ENCODE assay signal across 11 cellular contexts in the genomic region with DNA sequence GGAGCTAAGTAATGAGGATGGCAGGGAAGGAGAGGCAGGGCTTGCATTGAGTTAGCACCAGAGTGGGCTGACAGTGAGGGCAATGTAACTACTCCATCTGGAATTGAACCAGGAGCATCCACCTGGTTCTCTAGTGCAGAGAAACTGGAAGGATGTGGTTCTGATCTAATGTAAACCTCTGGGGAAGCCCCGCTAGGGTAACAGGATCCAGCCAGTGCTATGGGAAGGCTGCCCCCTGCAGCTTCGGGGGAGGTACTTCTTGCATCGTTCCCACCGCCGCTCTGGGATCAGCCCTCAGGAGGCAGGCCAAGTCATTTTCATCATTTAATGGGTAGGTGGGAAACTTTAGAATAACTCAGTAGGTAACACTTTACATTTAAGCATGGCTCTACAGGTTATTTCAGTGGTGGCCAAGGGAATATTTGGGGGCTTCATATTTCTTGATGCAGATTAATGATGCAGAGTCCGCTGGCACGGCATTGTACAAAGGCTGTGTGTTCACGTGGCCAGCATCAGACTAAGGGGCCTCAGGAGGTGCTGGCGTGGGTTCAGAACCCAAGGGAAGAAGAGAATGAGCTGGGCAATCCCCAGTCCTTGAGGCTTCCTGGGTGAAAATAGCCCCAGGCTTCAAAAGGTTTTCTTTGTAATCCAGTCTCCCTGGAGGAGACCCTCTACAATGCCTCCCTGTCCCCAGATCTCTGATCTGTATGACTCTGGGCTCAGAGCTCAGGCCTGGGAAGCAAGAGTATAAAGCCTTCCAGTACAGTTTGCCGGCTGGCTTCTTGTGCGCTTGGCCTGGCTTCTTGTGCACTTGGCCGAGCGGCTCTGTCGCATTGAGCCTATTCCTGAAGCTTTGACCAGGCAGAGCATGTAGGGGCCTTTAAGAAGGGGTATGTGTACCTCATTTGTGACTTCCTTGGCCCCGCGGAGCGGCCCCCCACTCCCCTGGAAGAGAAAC. TPM values are rescaled to one million over a fixed set of nuclear protein-coding genes. Genes with fewer than 3 reads are reported as not detected.
DNase-seq lines count a peak whose midpoint lies in the region; FAIRE-seq and TF ChIP-seq lines count a peak whose summit lies in the region.
"Had no signal": no experiment of that assay in that cellular context is flagged by ENCODE, and none has a peak within 500 bp of the region (broad histone marks: within the 10 kb centered on the region; RNA-seq: fewer than 3 reads in every experiment).

No MANE protein-coding gene starts in this region.

- no peak for FAIRE-seq in frontal cortex (lab: Jason Lieb, UNC)

- H3K4me2 ChIP-seq in OCI-LY1 (ENCODE audit: low read length): no peak overlapping the region

- H3K9ac ChIP-seq in OCI-LY1 (ENCODE audit: low read length): no peak overlapping the region

- peak; percentile 9 for TF ChIP-seq CTCF in AG09309 (IDR thresholded peaks at IDR 0.05; ENCODE audit: control insufficient read depth, insufficient read depth, low read depth, low read length, missing control alignments)
- TF ChIP-seq CTCF in GM12864 (IDR thresholded peaks at IDR 0.05; ENCODE audit: low read depth, low read length, missing control alignments): peak; percentile 64
- peak; percentile 60 for TF ChIP-seq CTCF in OCI-LY1 (IDR thresholded peaks at IDR 0.05; ENCODE audit: low read length)

- no peak overlapping the region for H2AFZ ChIP-seq in OCI-LY1 (ENCODE audit: low read length)

- H3K4me1 ChIP-seq in OCI-LY1 (ENCODE audit: insufficient read depth, low read length, severe bottlenecking): no peaks in the 10 kb centered on the region
- H3K4me1 ChIP-seq: adrenal gland, esophagus muscularis mucosa had no signal

- DNase-seq in AG09309 (ENCODE audit: low read depth) (no peak), GM12864 (ENCODE audit: low read depth) (peak; percentile 3), iPS-NIHi7 (ENCODE audit: extremely low spot score) (peak; percentile 91), NCI-H446 treated with DMSO at 0.1 percent for 48 hours (lab: John Stamatoyannopoulos, UW) (no peak), T-helper 2 cell (no peak), UCSD-AML1 (lab: John Stamatoyannopoulos, UW; ENCODE audit: unreplicated experiment) (no peak), frontal cortex (ENCODE audit: low spot score in 2 of 2) (no peak)

- H3F3A ChIP-seq in OCI-LY1 (ENCODE audit: insufficient read depth, low read length): no peaks in the 10 kb centered on the region

- no peaks in the 10 kb centered on the region for H4K20me1 ChIP-seq in OCI-LY1 (ENCODE audit: insufficient read depth, low read length)

- no peaks in the 10 kb centered on the region for H3K79me2 ChIP-seq in OCI-LY1 (ENCODE audit: insufficient read depth, low read length)

- no peaks in the 10 kb centered on the region for H3K36me3 ChIP-seq in OCI-LY1 (ENCODE audit: insufficient read depth, low read length)
- H3K36me3 ChIP-seq: adrenal gland, esophagus muscularis mucosa had no signal

- H3K9me3 ChIP-seq in OCI-LY1 (ENCODE audit: low read length): no peaks in the 10 kb centered on the region
- H3K9me3 ChIP-seq: adrenal gland, esophagus muscularis mucosa had no signal

- peaks cover 4% of the 10 kb centered on the region; the same call in 1 of the 2 replicates for H3K27me3 ChIP-seq in OCI-LY1 (ENCODE audit: insufficient read depth, low read length)
- H3K27me3 ChIP-seq: adrenal gland, esophagus muscularis mucosa had no signal

- H3K27ac ChIP-seq in OCI-LY1 (ENCODE audit: low read depth, low read length, poor library complexity, severe bottlenecking): no peak overlapping the region
- H3K27ac ChIP-seq: adrenal gland, esophagus muscularis mucosa, skin epidermis had no signal

- H3K9me2 ChIP-seq in OCI-LY1 (ENCODE audit: low read depth, low read length): no peaks in the 10 kb centered on the region

- no peak overlapping the region for H3K4me3 ChIP-seq in AG09309 (ENCODE audit: control insufficient read depth, low read depth, low read length)
- H3K4me3 ChIP-seq in GM12864 (ENCODE audit: low read depth, low read length): no peak overlapping the region
- H3K4me3 ChIP-seq in OCI-LY1 (ENCODE audit: low read depth, low read length, poor library complexity, severe bottlenecking): no peak overlapping the region
- H3K4me3 ChIP-seq: adrenal gland, esophagus muscularis mucosa, skin epidermis had no signal

RNA-seq across cellular contexts. Expression of a gene that starts 26.4 kb away (rescaled TPM):
- 17.1 TPM for total RNA-seq in frontal cortex

Comparison
In these comparisons a context has a peak if more than half of its experiments do, and no peak if none do; other contexts are left out.
1. DNase-seq: peak in GM12864 (single experiment) and iPS-NIHi7 (single experiment); none in AG09309 (single experiment), NCI-H446 treated with DMSO at 0.1 percent for 48 hours (single experiment), T-helper 2 cell (0 of 5), UCSD-AML1 (single experiment) and frontal cortex (0 of 2).
2. CTCF ChIP-seq: peak in every context shown above with its lines; median percentile 64 in GM12864; 60 in OCI-LY1; 9 in AG09309.